ENCODE assay signal across 20 cellular contexts in the genomic region with DNA sequence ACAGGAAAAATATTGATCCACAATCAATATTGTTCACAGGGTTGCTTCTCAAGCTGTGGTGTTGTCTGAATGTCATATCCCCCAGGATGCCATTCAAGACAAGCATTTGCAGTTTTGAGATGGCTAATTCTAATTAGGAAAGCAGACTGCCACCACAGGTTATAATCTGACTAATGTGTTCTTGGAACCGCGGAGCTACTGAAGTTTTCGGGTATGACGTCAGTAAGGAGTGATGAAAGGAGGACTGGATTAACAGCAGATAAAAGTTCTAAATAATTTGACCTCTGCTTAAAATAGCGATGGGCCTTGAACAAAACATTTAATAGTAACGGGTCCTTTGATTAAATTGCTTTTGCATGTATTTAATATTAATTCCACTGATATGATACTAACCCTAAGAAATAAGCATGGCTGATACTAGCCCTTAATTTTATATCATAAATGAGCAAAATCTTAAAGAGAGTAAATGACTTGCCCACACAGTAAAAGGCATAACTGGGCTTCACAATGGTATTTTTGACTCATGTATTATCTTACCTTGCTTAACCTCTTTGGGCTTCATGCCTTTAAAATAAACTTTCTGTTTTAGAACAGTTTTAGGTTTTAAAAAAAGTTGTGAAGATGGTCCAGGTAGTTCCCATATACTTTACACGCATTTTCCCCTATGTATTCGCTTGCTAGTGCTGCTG. TPM values are rescaled to one million over a fixed set of nuclear protein-coding genes. Genes with fewer than 3 reads are reported as not detected.
DNase-seq lines count a peak whose midpoint lies in the region; ATAC-seq, FAIRE-seq and TF ChIP-seq lines count a peak whose summit lies in the region.
"Had no signal": no experiment of that assay in that cellular context is flagged by ENCODE, and none has a peak within 500 bp of the region (broad histone marks: within the 10 kb centered on the region; RNA-seq: fewer than 3 reads in every experiment).

No MANE protein-coding gene starts in this region.

- TF ChIP-seq CTCF in heart left ventricle (IDR thresholded peaks at IDR 0.05) = no peak
- TF ChIP-seq CTCF in fibroblast of pulmonary artery (IDR thresholded peaks at IDR 0.05; ENCODE audit: low read length, missing control alignments) = no peak
- no peak for TF ChIP-seq CTCF in thyroid gland (IDR thresholded peaks at IDR 0.05)

- H3K4me1 Mint-ChIP-seq in stimulated activated naive CD8-positive, alpha-beta T cell treated with anti-CD3 and anti-CD28 coated beads, Interleukin-15, amount 100 ng/mL, for 72 hours = no peaks in the 10 kb centered on the region
- H3K4me1 Mint-ChIP-seq: B cell had no signal

- 44 to 49% (median 47%) methylated on average over 8 of the region's 8 CpGs for WGBS in heart left ventricle, 4 donors
- WGBS in thyroid gland, 2 donors = 94% methylated on average over 8 of the region's 8 CpGs

- no peak for FAIRE-seq in RCC 7860 (lab: Jason Lieb, UNC)
- FAIRE-seq: HTR-8/SVneo had no signal

- H3K27ac ChIP-seq in heart left ventricle (no peak overlapping the region), thyroid gland (peak overlapping the region; percentile 50 to 77 (median 62))
- H3K27ac ChIP-seq: BLaER1 treated with 17β-estradiol and CSF1 and Interleukin-3, amounts not matched to agents 10 nM and 100 nM had no signal

- no peaks in the 10 kb centered on the region for H3K9me3 Mint-ChIP-seq in stimulated activated naive CD8-positive, alpha-beta T cell treated with anti-CD3 and anti-CD28 coated beads, Interleukin-15, amount 100 ng/mL, for 72 hours
- H3K9me3 Mint-ChIP-seq: CD8-positive, alpha-beta T cell; HFFc6 had no signal

- TF ChIP-seq POLR2A in heart left ventricle (IDR thresholded peaks at IDR 0.05) (no peak), thyroid gland (IDR thresholded peaks at IDR 0.05) (no peak)

- H3K27me3 Mint-ChIP-seq in stimulated activated naive CD8-positive, alpha-beta T cell treated with anti-CD3 and anti-CD28 coated beads, Interleukin-15, amount 100 ng/mL, for 72 hours = peaks cover 2% of the 10 kb centered on the region

- H3K27ac Mint-ChIP-seq in stimulated activated naive CD8-positive, alpha-beta T cell treated with anti-CD3 and anti-CD28 coated beads, Interleukin-15, amount 100 ng/mL, for 72 hours = no peak overlapping the region
- H3K27ac Mint-ChIP-seq: B cell; CD8-positive, alpha-beta T cell; HFFc6 had no signal

- no peaks in the 10 kb centered on the region for H3K27me3 ChIP-seq in heart left ventricle
- no peaks in the 10 kb centered on the region for H3K27me3 ChIP-seq in thyroid gland
- H3K27me3 ChIP-seq: BLaER1 treated with 17β-estradiol and CSF1 and Interleukin-3, amounts not matched to agents 10 nM and 100 nM had no signal

- DNase-seq in heart left ventricle (no peak), Right ventricle myocardium inferior (ENCODE audit: missing footprints) (no peak), fibroblast of pulmonary artery (ENCODE audit: low read depth) (peak; percentile 7), thyroid gland (no peak), RCC 7860 (ENCODE audit: low spot score) (no peak)
- no peak for DNase-seq in stimulated activated naive CD8-positive, alpha-beta T cell treated with anti-CD3 and anti-CD28 coated beads, Interleukin-15, Interleukin-2, amounts not matched to agents 100 U/mL and 50 U/mL, for 24 hours
- DNase-seq in stimulated activated naive CD8-positive, alpha-beta T cell treated with anti-CD3 and anti-CD28 coated beads, Interleukin-15, amount 100 ng/mL, for 72 hours = no peak
- DNase-seq: Calu3; CD8-positive, alpha-beta T cell; DMS79 treated with DMSO at 0.1 percent for 48 hours; GF-D8; GOT3; H7; HFFc6 had no signal

- ATAC-seq in heart left ventricle = peak in 3 of 4 donors; percentile 61 to 77 (median 64)
- ATAC-seq in Right ventricle myocardium inferior = no peak
- peak; percentile 28 for ATAC-seq in stimulated activated naive CD8-positive, alpha-beta T cell treated with anti-CD3 and anti-CD28 coated beads, Interleukin-15, Interleukin-2, amounts not matched to agents 100 U/mL and 50 U/mL, for 24 hours
- no peak for ATAC-seq in stimulated activated naive CD8-positive, alpha-beta T cell treated with anti-CD3 and anti-CD28 coated beads, Interleukin-15, amount 100 ng/mL, for 72 hours
- no peak for ATAC-seq in HG02642 (IDR thresholded peaks at IDR 0.05; ENCODE audit: poor library complexity, unreplicated experiment)
- ATAC-seq: CD8-positive, alpha-beta T cell; HCT116 had no signal

- H3K36me3 ChIP-seq in heart left ventricle = no peaks in the 10 kb centered on the region
- H3K36me3 ChIP-seq in thyroid gland = no peaks in the 10 kb centered on the region
- H3K36me3 ChIP-seq: BLaER1 treated with 17β-estradiol and CSF1 and Interleukin-3, amounts not matched to agents 10 nM and 100 nM had no signal

- intact Hi-C loops in heart left ventricle (cut with DNase I) (no loop called here), Right ventricle myocardium inferior (cut with DNase I) (no loop called here), thyroid gland (cut with DNase I) (no loop called here)

- peaks cover 0 to 11% (median 0%) of the 10 kb centered on the region in 12 donors for H3K4me1 ChIP-seq in heart left ventricle
- peaks cover 49 to 56% of the 10 kb centered on the region in 2 donors for H3K4me1 ChIP-seq in thyroid gland
- H3K4me1 ChIP-seq: BLaER1 treated with 17β-estradiol and CSF1 and Interleukin-3, amounts not matched to agents 10 nM and 100 nM had no signal

- H3K9me3 ChIP-seq in heart left ventricle (no peaks in the 10 kb centered on the region), thyroid gland (no peaks in the 10 kb centered on the region)
- H3K9me3 ChIP-seq: BLaER1 treated with 17β-estradiol and CSF1 and Interleukin-3, amounts not matched to agents 10 nM and 100 nM had no signal

- no peak overlapping the region for H3K4me3 Mint-ChIP-seq in stimulated activated naive CD8-positive, alpha-beta T cell treated with anti-CD3 and anti-CD28 coated beads, Interleukin-15, amount 100 ng/mL, for 72 hours
- H3K4me3 Mint-ChIP-seq: B cell; CD8-positive, alpha-beta T cell; HFFc6 had no signal

- H3K4me3 ChIP-seq in heart left ventricle (no peak overlapping the region), fibroblast of pulmonary artery (replicated peaks; ENCODE audit: low read depth, low read length) (no peak overlapping the region), thyroid gland (replicated peaks in 1 of 3) (no peak overlapping the region)
- H3K4me3 ChIP-seq: BLaER1 treated with 17β-estradiol and CSF1 and Interleukin-3, amounts not matched to agents 10 nM and 100 nM had no signal

RNA-seq across cellular contexts. Expression of gene TSHR, which starts 50.3 kb away (rescaled TPM):
- total RNA-seq in heart left ventricle = not detected
- not detected for polyA plus RNA-seq in heart left ventricle
- total RNA-seq in Right ventricle myocardium inferior = not detected
- total RNA-seq in thyroid gland = 100 to 1,000 TPM; 551 to 711 (median 608) TPM
- total RNA-seq: A172; Calu3; CD8-positive, alpha-beta T cell; H7; HFFc6 had no signal

Comparison
In these comparisons a context has a peak if more than half of its experiments do, and no peak if none do; other contexts are left out.
1. ATAC-seq: peak in heart left ventricle (3 of 4) and stimulated activated naive CD8-positive, alpha-beta T cell treated with anti-CD3 and anti-CD28 coated beads, Interleukin-15, Interleukin-2, amounts not matched to agents 100 U/mL and 50 U/mL, for 24 hours (single experiment); none in Right ventricle myocardium inferior (single experiment), stimulated activated naive CD8-positive, alpha-beta T cell treated with anti-CD3 and anti-CD28 coated beads, Interleukin-15, amount 100 ng/mL, for 72 hours (single experiment) and HG02642 (single experiment).
2. H3K27ac ChIP-seq: peak in thyroid gland (3 of 3); none in heart left ventricle (0 of 12).
3. RNA of gene TSHR, which starts 50.3 kb away (total RNA-seq): 551 to 711 TPM in thyroid gland; not detected in heart left ventricle and not detected in Right ventricle myocardium inferior (single experiment); every median in the first group is over 100 times any median in the second.